ENCODE assay signal across 35 cellular contexts in the genomic region with DNA sequence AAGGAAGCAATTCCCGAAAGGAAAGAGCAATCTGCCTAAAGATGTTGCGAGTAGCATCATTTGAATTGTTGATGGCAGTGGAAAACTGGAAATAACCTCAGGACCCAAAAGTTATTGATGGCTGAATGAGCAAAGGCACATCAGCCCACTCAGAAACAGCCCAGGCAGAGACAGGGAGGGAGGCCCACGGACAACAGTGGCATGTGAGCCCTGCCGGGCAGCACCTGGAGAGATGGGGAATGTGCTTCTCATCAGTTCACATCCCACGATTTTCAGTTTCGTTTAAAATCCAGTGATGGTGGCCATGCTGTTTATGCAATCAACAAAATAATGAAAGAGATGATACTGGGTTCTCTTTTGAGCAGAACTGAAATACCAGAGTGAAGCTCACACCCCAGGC.
"Had no signal": no experiment of that assay in that cellular context is flagged by ENCODE, and none has a peak within 500 bp of the region (broad histone marks: within the 10 kb centered on the region; RNA-seq: fewer than 3 reads in every experiment).

No MANE protein-coding gene starts in this region.

- H3K4me1 ChIP-seq: Peyer's patch, SJSA1 had no signal

- H3K27me3 ChIP-seq: MG63, Peyer's patch, SJSA1 had no signal

- H3K4me3 ChIP-seq: MG63, Peyer's patch, SJSA1 had no signal

- H3K9me3 ChIP-seq: MG63, Peyer's patch, SJSA1, SK-N-SH had no signal

- H3K9ac ChIP-seq: SK-N-SH had no signal

- DNase-seq: activated CD4-positive, alpha-beta T cell treated with anti-CD3 and anti-CD28 coated beads for 36 hours; activated CD4-positive, alpha-beta T cell treated with anti-CD3 and anti-CD28 coated beads, Interleukin-2, amount 10 ng/mL, durations not matched to agents 7 days and 5 days; activated CD4-positive, alpha-beta T cell treated with anti-CD3 and anti-CD28 coated beads, Interleukin-2, amount 50 U/mL, for 48 hours; activated CD8-positive, alpha-beta memory T cell treated with anti-CD3 and anti-CD28 coated beads, Interleukin-2, amount 50 U/mL, for 4 hours; activated CD8-positive, alpha-beta T cell treated with anti-CD3 and anti-CD28 coated beads, Interleukin-2, amount 10 ng/mL, durations not matched to agents 7 days and 5 days; activated gamma-delta T cell; activated naive CD4-positive, alpha-beta T cell treated with Interleukin-2 at 50 U/mL for 16 hours; activated naive CD8-positive, alpha-beta T cell treated with anti-CD3 and anti-CD28 coated beads, Interleukin-2, amount 10 ng/mL, durations not matched to agents 7 days and 5 days; activated T-cell treated with anti-CD3 and anti-CD28 coated beads, Interleukin-2, amount 50 U/mL, for 48 hours; central memory CD4-positive, alpha-beta T cell; Kasumi-1; KG1; MG63; NCI-H1048; NCI-H1105 treated with DMSO at 0.1 percent for 48 hours; NCI-H1436 treated with DMSO at 0.1 percent for 48 hours; NCI-H1694 treated with DMSO at 0.1 percent for 48 hours; NCI-H2029; NCI-H2107; NCI-H2171; NCI-H510A; NCI-H526; NCI-H748 treated with DMSO at 0.1 percent for 48 hours; NK-92 treated with Interleukin-12 subunit alpha and Interleukin-12 subunit beta, amount 100 ng/mL, for 24 hours; PC-3; RPMI8226; SHP77 treated with DMSO at 0.1 percent for 48 hours; SK-N-SH had no signal

- H3K27ac ChIP-seq: Peyer's patch, SJSA1 had no signal

- H3K27me3 Mint-ChIP-seq: brain had no signal

- H3K36me3 ChIP-seq: MG63, Peyer's patch, SJSA1 had no signal

- H3K27ac Mint-ChIP-seq: activated CD4-positive, alpha-beta T cell treated with anti-CD3 and anti-CD28 coated beads for 36 hours; activated CD4-positive, alpha-beta T cell treated with anti-CD3 and anti-CD28 coated beads, Interleukin-2, amount 10 ng/mL, durations not matched to agents 7 days and 5 days; activated CD8-positive, alpha-beta T cell treated with anti-CD3 and anti-CD28 coated beads, Interleukin-2, amount 10 ng/mL, durations not matched to agents 7 days and 5 days; activated naive CD4-positive, alpha-beta T cell treated with anti-CD3 and anti-CD28 coated beads, Interleukin-2, amount 50 U/mL, for 24 hours; activated naive CD8-positive, alpha-beta T cell treated with anti-CD3 and anti-CD28 coated beads, Interleukin-2, amount 10 ng/mL, durations not matched to agents 7 days and 5 days; brain; T-helper 2 cell treated with Interferon-gamma antibody and Interleukin-4, amounts not matched to agents 5 μg/mL and 100 μg/mL, for 36 hours had no signal

- ATAC-seq: activated CD4-positive, alpha-beta T cell treated with anti-CD3 and anti-CD28 coated beads for 36 hours; activated CD4-positive, CD25-positive, alpha-beta regulatory T cell treated with anti-CD3 and anti-CD28 coated beads, Interleukin-2, amount 50 U/mL, for 24 hours; PC-3 had no signal

- H3K4me2 ChIP-seq: SK-N-SH had no signal

- H3K4me1 Mint-ChIP-seq: activated CD4-positive, alpha-beta T cell treated with anti-CD3 and anti-CD28 coated beads for 36 hours; activated naive CD4-positive, alpha-beta T cell treated with anti-CD3 and anti-CD28 coated beads, Interleukin-2, amount 50 U/mL, for 24 hours had no signal

- H3K36me3 Mint-ChIP-seq: activated naive CD4-positive, alpha-beta T cell treated with anti-CD3 and anti-CD28 coated beads, Interleukin-2, amount 50 U/mL, for 24 hours; activated naive CD8-positive, alpha-beta T cell treated with anti-CD3 and anti-CD28 coated beads, Interleukin-2, amount 10 ng/mL, durations not matched to agents 7 days and 5 days; brain had no signal

- H3K9me3 Mint-ChIP-seq: activated CD4-positive, alpha-beta T cell treated with anti-CD3 and anti-CD28 coated beads, Interleukin-2, amount 10 ng/mL, durations not matched to agents 7 days and 5 days; activated naive CD4-positive, alpha-beta T cell treated with anti-CD3 and anti-CD28 coated beads, Interleukin-2, amount 50 U/mL, for 24 hours; activated naive CD8-positive, alpha-beta T cell treated with anti-CD3 and anti-CD28 coated beads, Interleukin-2, amount 10 ng/mL, durations not matched to agents 7 days and 5 days; brain; T-helper 1 cell treated with Interleukin-12 subunit alpha and Interleukin-12 subunit beta and Interleukin-4 antibody, amounts not matched to agents 30 μg/mL and 1 μg/mL, for 36 hours; T-helper 2 cell treated with Interferon-gamma antibody and Interleukin-4, amounts not matched to agents 5 μg/mL and 100 μg/mL, for 36 hours had no signal

- H3K4me3 Mint-ChIP-seq: activated CD4-positive, alpha-beta T cell treated with anti-CD3 and anti-CD28 coated beads for 36 hours; activated CD4-positive, alpha-beta T cell treated with anti-CD3 and anti-CD28 coated beads, Interleukin-2, amount 10 ng/mL, durations not matched to agents 7 days and 5 days; activated CD8-positive, alpha-beta T cell treated with anti-CD3 and anti-CD28 coated beads, Interleukin-2, amount 10 ng/mL, durations not matched to agents 7 days and 5 days; activated naive CD4-positive, alpha-beta T cell treated with anti-CD3 and anti-CD28 coated beads, Interleukin-2, amount 50 U/mL, for 24 hours; activated naive CD8-positive, alpha-beta T cell treated with anti-CD3 and anti-CD28 coated beads, Interleukin-2, amount 10 ng/mL, durations not matched to agents 7 days and 5 days; brain; T-helper 1 cell treated with Interleukin-12 subunit alpha and Interleukin-12 subunit beta and Interleukin-4 antibody, amounts not matched to agents 30 μg/mL and 1 μg/mL, for 36 hours; T-helper 2 cell treated with Interferon-gamma antibody and Interleukin-4, amounts not matched to agents 5 μg/mL and 100 μg/mL, for 36 hours had no signal
